In genomic region chr5:135591277-135591676, GRCh38 we compare ENCODE assay signal across 20 cellular contexts. TPM values are rescaled to one million over a fixed set of nuclear protein-coding genes. Genes with fewer than 3 reads are reported as not detected.
DNase-seq lines count a peak whose midpoint lies in the region; ATAC-seq and TF ChIP-seq lines count a peak whose summit lies in the region.
"Had no signal": no experiment of that assay in that cellular context is flagged by ENCODE, and none has a peak within 500 bp of the region (broad histone marks: within the 10 kb centered on the region; RNA-seq: fewer than 3 reads in every experiment).

No MANE protein-coding gene starts in this region.

- no peak overlapping the region for H2BK5ac ChIP-seq in trophoblast cell (ENCODE audit: low read depth, low read length, poor library complexity)

- no CpG with 5 or more reads among the region's 5 CpGs for WGBS in trophoblast cell (ENCODE audit: extremely low coverage, insufficient coverage, insufficient read length)

- TF ChIP-seq RAD21 in Ishikawa (IDR thresholded peaks at IDR 0.05; ENCODE audit: low read depth): no peak

- H3K4me1 ChIP-seq in trophoblast cell (ENCODE audit: control insufficient read depth in 1 of 2, insufficient read depth in 2 of 2, low read length in 2 of 2): no peaks in the 10 kb centered on the region

- TF ChIP-seq EP300 in Ishikawa (IDR thresholded peaks at IDR 0.05; ENCODE audit: borderline replicate concordance): no peak

- H4K91ac ChIP-seq in trophoblast cell (ENCODE audit: low read depth, low read length): no peak overlapping the region

- H3K79me1 ChIP-seq in trophoblast cell (ENCODE audit: low read length): no peaks in the 10 kb centered on the region

- no peak overlapping the region for H4K12ac ChIP-seq in trophoblast cell (ENCODE audit: low read depth, low read length)

- H3K27ac ChIP-seq in RWPE1: no peak overlapping the region
- no peak overlapping the region for H3K27ac ChIP-seq in trophoblast cell (ENCODE audit: low read depth, low read length)

- no peaks in the 10 kb centered on the region for H3K36me3 ChIP-seq in trophoblast cell (ENCODE audit: control insufficient read depth in 1 of 2, insufficient read depth in 2 of 2, low read length in 2 of 2)

- no peak overlapping the region for H3K23ac ChIP-seq in trophoblast cell (ENCODE audit: low read length)

- no peak overlapping the region for H2BK120ac ChIP-seq in trophoblast cell (ENCODE audit: insufficient read depth, low read length, poor library complexity)

- no peak overlapping the region for H3K18ac ChIP-seq in trophoblast cell (ENCODE audit: low read length)

- H3K4me3 ChIP-seq in trophoblast cell (ENCODE audit: low read depth, low read length): peak overlapping the region; percentile 1

- no peaks in the 10 kb centered on the region for H3K9me3 ChIP-seq in trophoblast cell (ENCODE audit: insufficient read depth, low read depth, low read length)

- H4K8ac ChIP-seq in trophoblast cell (ENCODE audit: low read depth, low read length): no peak overlapping the region

- DNase-seq in RWPE1 (ENCODE audit: low spot score) (peak; percentile 64), trophoblast cell (no peak), GM19238 (ENCODE audit: insufficient read length, low spot score) (no peak), GM20000 (ENCODE audit: low spot score) (no peak)
- no peak for DNase-seq in stimulated activated CD4-positive, alpha-beta T cell treated with anti-CD3 and anti-CD28 coated beads, Interleukin-4, amount 100 ng/mL, for 24 hours
- DNase-seq: CD4-positive, CD25-positive, alpha-beta regulatory T cell; DMS79 treated with DMSO at 0.1 percent for 48 hours; NCI-H1092 treated with DMSO at 0.1 percent for 48 hours; NCI-H1436 treated with DMSO at 0.1 percent for 48 hours; NCI-H1930; NCI-H69 had no signal

- POLR2A ChIA-PET in RWPE1 (lab: Yijun Ruan, JAX; ENCODE audit: low non-redundant PET): no interaction called here

- no peak overlapping the region for H3K14ac ChIP-seq in trophoblast cell (ENCODE audit: low read length)

- ATAC-seq in esophagus mucosa (peak; percentile 57), HG03025 (IDR thresholded peaks at IDR 0.05; ENCODE audit: low FRiP score, unreplicated experiment) (no peak)
- ATAC-seq: HCT116, SK-N-SH treated with all-trans-retinoic acid at 6 μM for 48 hours had no signal

- H2AFZ ChIP-seq in trophoblast cell (ENCODE audit: insufficient read depth, low read length, poor library complexity): no peak overlapping the region

- H3K4me2 ChIP-seq in trophoblast cell (ENCODE audit: low read length): no peak overlapping the region

- H3K4ac ChIP-seq in trophoblast cell (ENCODE audit: low read depth, low read length): no peak overlapping the region

- peaks cover 3% of the 10 kb centered on the region for H3K27me3 ChIP-seq in trophoblast cell (ENCODE audit: insufficient read depth, low read length)

- CTCF ChIA-PET in RWPE1 (lab: Yijun Ruan, JAX): interaction anchor here (0.5 to 1.1 kb wide), 4 partner anchors 19 to 239 kb away, joined by 3 to 4 read pairs (median 3); no protein-coding TSS in a partner anchor

- no peak overlapping the region for H2BK12ac ChIP-seq in trophoblast cell (ENCODE audit: low read length)

- H3K79me2 ChIP-seq in trophoblast cell (ENCODE audit: control insufficient read depth, insufficient read depth, low read length, poor library complexity): no peaks in the 10 kb centered on the region

- no peak overlapping the region for H3K9ac ChIP-seq in trophoblast cell (ENCODE audit: low read length)

- H2AK5ac ChIP-seq in trophoblast cell (ENCODE audit: low read length): no peak overlapping the region

- TF ChIP-seq CTCF in RWPE1 (conservative IDR thresholded peaks at IDR 0.05; ENCODE audit: low read depth): no peak
- TF ChIP-seq CTCF in GM20000 (IDR thresholded peaks at IDR 0.05; ENCODE audit: extremely low read depth, missing control alignments): no peak

TF ChIP-seq in Ishikawa, 13 proteins besides CTCF, POLR2A, EP300 and RAD21:
- TF ChIP-seq NFIC (IDR thresholded peaks at IDR 0.05): no peak
- TF ChIP-seq, protein P1, sequence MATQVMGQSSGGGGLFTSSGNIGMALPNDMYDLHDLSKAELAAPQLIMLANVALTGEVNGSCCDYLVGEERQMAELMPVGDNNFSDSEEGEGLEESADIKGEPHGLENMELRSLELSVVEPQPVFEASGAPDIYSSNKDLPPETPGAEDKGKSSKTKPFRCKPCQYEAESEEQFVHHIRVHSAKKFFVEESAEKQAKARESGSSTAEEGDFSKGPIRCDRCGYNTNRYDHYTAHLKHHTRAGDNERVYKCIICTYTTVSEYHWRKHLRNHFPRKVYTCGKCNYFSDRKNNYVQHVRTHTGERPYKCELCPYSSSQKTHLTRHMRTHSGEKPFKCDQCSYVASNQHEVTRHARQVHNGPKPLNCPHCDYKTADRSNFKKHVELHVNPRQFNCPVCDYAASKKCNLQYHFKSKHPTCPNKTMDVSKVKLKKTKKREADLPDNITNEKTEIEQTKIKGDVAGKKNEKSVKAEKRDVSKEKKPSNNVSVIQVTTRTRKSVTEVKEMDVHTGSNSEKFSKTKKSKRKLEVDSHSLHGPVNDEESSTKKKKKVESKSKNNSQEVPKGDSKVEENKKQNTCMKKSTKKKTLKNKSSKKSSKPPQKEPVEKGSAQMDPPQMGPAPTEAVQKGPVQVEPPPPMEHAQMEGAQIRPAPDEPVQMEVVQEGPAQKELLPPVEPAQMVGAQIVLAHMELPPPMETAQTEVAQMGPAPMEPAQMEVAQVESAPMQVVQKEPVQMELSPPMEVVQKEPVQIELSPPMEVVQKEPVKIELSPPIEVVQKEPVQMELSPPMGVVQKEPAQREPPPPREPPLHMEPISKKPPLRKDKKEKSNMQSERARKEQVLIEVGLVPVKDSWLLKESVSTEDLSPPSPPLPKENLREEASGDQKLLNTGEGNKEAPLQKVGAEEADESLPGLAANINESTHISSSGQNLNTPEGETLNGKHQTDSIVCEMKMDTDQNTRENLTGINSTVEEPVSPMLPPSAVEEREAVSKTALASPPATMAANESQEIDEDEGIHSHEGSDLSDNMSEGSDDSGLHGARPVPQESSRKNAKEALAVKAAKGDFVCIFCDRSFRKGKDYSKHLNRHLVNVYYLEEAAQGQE (IDR thresholded peaks at IDR 0.05; ENCODE audit: low read depth): peak; percentile 36; the same call in 1 of the 2 replicates

RNA-seq across cellular contexts. Expression of gene CXCL14, which starts 12.5 kb away (rescaled TPM):
- 179 TPM for total RNA-seq in esophagus mucosa
- 102 and 105 TPM in 2 replicates for polyA plus RNA-seq in trophoblast cell (2013)
- total RNA-seq: CD4-positive, CD25-positive, alpha-beta regulatory T cell; LHCN-M2 had no signal
- polyA plus RNA-seq: CD4-positive, CD25-positive, alpha-beta regulatory T cell had no signal

RNA-seq across cellular contexts. Expression of gene NEUROG1, which starts 55.5 kb away (rescaled TPM):
- total RNA-seq in esophagus mucosa: not detected
- polyA plus RNA-seq in trophoblast cell (2013): not detected in 2 replicates
- total RNA-seq: CD4-positive, CD25-positive, alpha-beta regulatory T cell; H1; LHCN-M2; NCI-H460 had no signal
- polyA plus RNA-seq: BJ; CD4-positive, CD25-positive, alpha-beta regulatory T cell; H1 had no signal
